In genomic region chr4:14091966-14092365, GRCh38 we compare ENCODE assay signal across 27 cellular contexts.
"Had no signal": no experiment of that assay in that cellular context is flagged by ENCODE, and none has a peak within 500 bp of the region (broad histone marks: within the 10 kb centered on the region; RNA-seq: fewer than 3 reads in every experiment).

No MANE protein-coding gene starts in this region.

- DNase-seq: activated CD4-positive, alpha-beta T cell treated with anti-CD3 and anti-CD28 coated beads for 4 hours; activated CD4-positive, alpha-beta T cell treated with anti-CD3 and anti-CD28 coated beads, Interleukin-2, amount 50 U/mL, for 4 hours; activated naive CD4-positive, alpha-beta T cell treated with Interleukin-2 at 50 U/mL for 16 hours; activated T-cell treated with anti-CD3 and anti-CD28 coated beads for 4 hours; activated T-cell treated with anti-CD3 and anti-CD28 coated beads, Interleukin-2, amount 50 U/mL, for 72 hours; anterior cingulate cortex; body of pancreas; cortex of kidney; effector memory CD8-positive, alpha-beta T cell; erythroblast; gastrocnemius medialis; glutamatergic neuron; left cardiac atrium; left ventricle myocardium superior; mammary epithelial cell; naive B cell; nephron progenitor cell; ovary; right lobe of liver; stimulated activated CD4-positive, alpha-beta T cell treated with anti-CD3 and anti-CD28 coated beads, Interleukin-12 subunit alpha, Interleukin-12 subunit beta, amount 100 ng/mL, for 4 hours; stimulated activated CD4-positive, alpha-beta T cell treated with anti-CD3 and anti-CD28 coated beads, Interleukin-4, amount 100 ng/mL, for 1 hour; T-cell; uterus had no signal

- ATAC-seq: activated T-cell treated with anti-CD3 and anti-CD28 coated beads, Interleukin-2, amount 50 U/mL, for 72 hours; body of pancreas; effector memory CD8-positive, alpha-beta T cell; gastrocnemius medialis; left cardiac atrium; left ventricle myocardium superior; right lobe of liver; T-cell had no signal

- H3K9me3 ChIP-seq: body of pancreas, gastrocnemius medialis, neutrophil, ovary, right lobe of liver, thoracic aorta, uterus had no signal

- H3K27me3 ChIP-seq: body of pancreas, cardiac muscle cell, gastrocnemius medialis, neutrophil, ovary, right lobe of liver, uterus had no signal

- H3K36me3 ChIP-seq: cardiac muscle cell, gastrocnemius medialis, neutrophil, ovary, right lobe of liver, thoracic aorta, uterus had no signal

- H3K4me1 ChIP-seq: body of pancreas, gastrocnemius medialis, right lobe of liver, uterus had no signal

- H3K4me3 ChIP-seq: body of pancreas, cardiac muscle cell, gastrocnemius medialis, ovary, right lobe of liver, skin epidermis, thoracic aorta, uterus had no signal

- H3K27ac ChIP-seq: body of pancreas, cardiac muscle cell, gastrocnemius medialis, neutrophil, ovary, right lobe of liver, skin epidermis, thoracic aorta, uterus had no signal
